ENCODE assay signal across 5 cellular contexts in the genomic region with DNA sequence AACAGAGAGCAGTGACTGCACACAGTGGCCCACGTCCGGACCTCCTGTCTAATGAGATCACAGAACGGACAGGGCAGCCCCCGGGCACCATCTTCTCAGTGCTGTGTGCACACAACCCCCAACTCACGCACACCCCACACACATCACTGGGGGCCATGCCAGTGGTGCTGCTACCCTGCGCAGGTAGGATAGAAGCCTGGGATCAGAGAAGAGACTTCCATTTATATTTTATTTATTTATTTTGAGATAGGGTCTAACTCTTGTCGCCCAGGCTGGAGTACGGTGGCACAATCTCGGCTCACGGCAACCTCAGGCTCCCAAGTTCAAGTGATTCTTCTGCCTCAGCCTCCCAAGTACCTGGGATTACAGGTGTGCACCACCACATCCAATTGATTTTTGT.
A peak's percentile ranks its signal among the peaks of the same experiment; 100 is the strongest.
DNase-seq lines count a peak whose midpoint lies in the region; ATAC-seq, FAIRE-seq and TF ChIP-seq lines count a peak whose summit lies in the region.
"Not testable (repeated sequence)": the region's sequence is repeated elsewhere in the genome, so short reads cannot be mapped to it uniquely, and the experiment has no call there.

No MANE protein-coding gene starts in this region.

- not testable (repeated sequence) for H3K27ac Mint-ChIP-seq in osteocyte (ENCODE audit: unreplicated experiment)

- ATAC-seq in K562: not testable (repeated sequence)

- 94% methylated on average over 7 of the region's 10 CpGs for WGBS in K562 (ENCODE audit: insufficient coverage, low coverage, missing lambda C conversion rate)

- H3K4me2 ChIP-seq in Karpas-422 (ENCODE audit: low read depth, low read length, poor library complexity, severe bottlenecking); K562 (ENCODE audit: insufficient read depth, low read length): not testable (repeated sequence)

- in situ Hi-C loops in K562 (cut with MboI): loop anchor here (5.0 kb wide), 1 partner anchor 1642 kb away; no protein-coding TSS in a partner anchor

- peak; percentile 37 for TF ChIP-seq POLR2A in K562 (conservative IDR thresholded peaks at IDR 0.05)

- not testable (repeated sequence) for H3K9me2 ChIP-seq in Karpas-422 (replicated peaks; ENCODE audit: insufficient read depth, low read length)

- H3K27ac ChIP-seq in Karpas-422 (ENCODE audit: low read length); K562 (ENCODE audit: extremely low read depth, low read depth, low read length): not testable (repeated sequence)

- not testable (repeated sequence) for TF ChIP-seq EP300 in K562 (IDR thresholded peaks at IDR 0.05; ENCODE audit: low read length)

- not testable (repeated sequence) for H3K36me3 ChIP-seq in Karpas-422 (ENCODE audit: insufficient read depth, low read length)
- H3K36me3 ChIP-seq in K562 (ENCODE audit: control insufficient read depth, insufficient read depth, low read length): peaks cover 40% of the 10 kb centered on the region

- H3K9me1 ChIP-seq in K562 (ENCODE audit: control insufficient read depth, insufficient read depth, low read length): not testable (repeated sequence)

- H3K4me3 ChIP-seq in Karpas-422 (ENCODE audit: low read length); K562: not testable (repeated sequence)

- not testable (repeated sequence) for H3K79me2 ChIP-seq in Karpas-422 (ENCODE audit: low read length); K562 (ENCODE audit: control insufficient read depth, insufficient read depth, low read length)

- H3K27me3 ChIP-seq in Karpas-422 (ENCODE audit: low read length); K562 (ENCODE audit: control insufficient read depth in 2 of 2, insufficient read depth in 2 of 2, low read length in 2 of 2): not testable (repeated sequence)

- not testable (repeated sequence) for H2AFZ ChIP-seq in Karpas-422 (ENCODE audit: low read length); K562 (ENCODE audit: low read depth, low read length)

- CTCF ChIA-PET in K562 (lab: Yijun Ruan, JAX; ENCODE audit: low intra/inter-chr PET ratio): not testable (repeated sequence)

- H4K20me1 ChIP-seq in Karpas-422 (ENCODE audit: insufficient read depth, low read depth, low read length); K562 (replicated peaks; ENCODE audit: control insufficient read depth, insufficient read depth, low read length): not testable (repeated sequence)

- not testable (repeated sequence) for H3K4me1 Mint-ChIP-seq in osteocyte (ENCODE audit: unreplicated experiment)

- H3K9ac ChIP-seq in Karpas-422 (ENCODE audit: low read length); K562 (ENCODE audit: insufficient read depth in 1 of 2, low read depth in 2 of 2, low read length in 2 of 2): not testable (repeated sequence)

- FAIRE-seq in K562 (lab: Jason Lieb, UNC): not testable (repeated sequence)

- TF ChIP-seq RAD21 in K562 (CRISPR knock-in tag; conservative IDR thresholded peaks at IDR 0.05 in 1 of 2, IDR thresholded peaks at IDR 0.05 in 1 of 2): not testable (repeated sequence)

- POLR2A ChIA-PET in K562 (lab: Yijun Ruan, JAX): not testable (repeated sequence)

- not testable (repeated sequence) for H3K4me3 Mint-ChIP-seq in osteocyte (ENCODE audit: unreplicated experiment)

- intact Hi-C loops in K562 (cut with micrococcal nuclease): not testable (repeated sequence)

- not testable (repeated sequence) for H3K9me3 Mint-ChIP-seq in osteocyte (ENCODE audit: unreplicated experiment)

- DNase-seq in Karpas-422 (peak; percentile 7), mesenteric fat pad (ENCODE audit: low spot score) (peak; percentile 71), osteocyte (ENCODE audit: extremely low spot score, unreplicated experiment) (peak; percentile 54)
- peak; percentile 47 for DNase-seq in activated CD8-positive, alpha-beta memory T cell treated with anti-CD3 and anti-CD28 coated beads, Interleukin-2, amount 50 U/mL, for 48 hours
- not testable (repeated sequence) for DNase-seq in K562 (ENCODE audit: extremely low read depth in 1 of 4, low spot score in 3 of 4)

- BruUV-seq in K562 (replicated peaks; lab: Mats Ljungman, UMichigan): not testable (repeated sequence)

- H3K27me3 Mint-ChIP-seq in osteocyte (ENCODE audit: unreplicated experiment): not testable (repeated sequence)

- H3K4me1 ChIP-seq in Karpas-422 (ENCODE audit: low read length); K562 (replicated peaks in 1 of 2; ENCODE audit: control insufficient read depth in 2 of 2, insufficient read depth in 2 of 2, low read length in 2 of 2): not testable (repeated sequence)

- peaks cover 10% of the 10 kb centered on the region for H3K36me3 Mint-ChIP-seq in osteocyte (ENCODE audit: unreplicated experiment)

- TF ChIP-seq CTCF in K562 (IDR thresholded peaks at IDR 0.05 in 2 of 3, conservative IDR thresholded peaks at IDR 0.05 in 1 of 3; ENCODE audit: insufficient read depth in 2 of 3, low read depth in 1 of 3, low read length in 3 of 3); osteocyte (IDR thresholded peaks at IDR 0.05): not testable (repeated sequence)

- H3K9me3 ChIP-seq in Karpas-422 (ENCODE audit: low read length); K562 (replicated peaks; ENCODE audit: control insufficient read depth, insufficient read depth, low read depth, low read length): not testable (repeated sequence)
